ENCODE assay signal across 10 cellular contexts in genomic region chr16:75087040-75087979, GRCh38. TPM values are rescaled to one million over a fixed set of nuclear protein-coding genes. Genes with fewer than 3 reads are reported as not detected.
DNase-seq lines count a peak whose midpoint lies in the region; ATAC-seq and TF ChIP-seq lines count a peak whose summit lies in the region.
"Had no signal": no experiment of that assay in that cellular context is flagged by ENCODE, and none has a peak within 500 bp of the region (broad histone marks: within the 10 kb centered on the region; RNA-seq: fewer than 3 reads in every experiment).

No MANE protein-coding gene starts in this region.

- H3K4me1 Mint-ChIP-seq in activated CD8-positive, alpha-beta T cell treated with anti-CD3 and anti-CD28 coated beads for 36 hours (ENCODE audit: low read depth) = peaks cover 8% of the 10 kb centered on the region

- H3K36me3 ChIP-seq in Peyer's patch (no peaks in the 10 kb centered on the region), smooth muscle cell (ENCODE audit: low read depth) (no peaks in the 10 kb centered on the region)
- H3K36me3 ChIP-seq: ovary had no signal

- no peak overlapping the region for H3K27ac Mint-ChIP-seq in activated CD8-positive, alpha-beta T cell treated with anti-CD3 and anti-CD28 coated beads for 36 hours

- no peaks in the 10 kb centered on the region for H3K27me3 Mint-ChIP-seq in activated CD8-positive, alpha-beta T cell treated with anti-CD3 and anti-CD28 coated beads for 36 hours

- ATAC-seq in foreskin keratinocyte = peak; percentile 60
- no peak for ATAC-seq in activated CD8-positive, alpha-beta T cell treated with anti-CD3 and anti-CD28 coated beads for 36 hours

- 53% methylated on average over 13 of the region's 13 CpGs for WGBS in smooth muscle cell (ENCODE audit: low lambda C conversion rate)

- no peaks in the 10 kb centered on the region for H3F3A ChIP-seq in smooth muscle cell (ENCODE audit: low read depth)

- CTCF ChIA-PET in activated CD8-positive, alpha-beta T cell treated with anti-CD3 and anti-CD28 coated beads for 36 hours (lab: Charles Lee) = no interaction called here

- no peaks in the 10 kb centered on the region for H3K9me3 Mint-ChIP-seq in activated CD8-positive, alpha-beta T cell treated with anti-CD3 and anti-CD28 coated beads for 36 hours

- in situ Hi-C loops in KBM-7 (cut with MboI; ENCODE audit: low pct_unique_long_range_greater_than_20kb, low sequenced_read_pairs) = no loop called here

- peak; percentile 92 for DNase-seq in KBM-7
- DNase-seq in Peyer's patch = no peak
- DNase-seq in foreskin keratinocyte = no peak
- no peak for DNase-seq in smooth muscle cell (lab: John Stamatoyannopoulos, UW; ENCODE audit: unreplicated experiment)
- no peak for DNase-seq in activated CD8-positive, alpha-beta T cell treated with anti-CD3 and anti-CD28 coated beads for 36 hours
- DNase-seq in activated CD8-positive, alpha-beta memory T cell treated with anti-CD3 and anti-CD28 coated beads, Interleukin-2, amount 50 U/mL, for 48 hours = no peak
- DNase-seq in CD1c-positive myeloid dendritic cell (ENCODE audit: extremely low spot score) = no peak
- DNase-seq in islet precursor cell = no peak

- peaks cover 36% of the 10 kb centered on the region for H3K79me2 ChIP-seq in smooth muscle cell (ENCODE audit: low read depth)

- H3K27ac ChIP-seq in Peyer's patch (peak overlapping the region in 3 of 4 donors; percentile 4 to 56 (median 55)), foreskin keratinocyte (no peak overlapping the region), smooth muscle cell (ENCODE audit: low read depth) (no peak overlapping the region)

- peaks cover 99% of the 10 kb centered on the region for H4K20me1 ChIP-seq in smooth muscle cell (ENCODE audit: low read depth)

- no peak for TF ChIP-seq CTCF in Peyer's patch (IDR thresholded peaks at IDR 0.05)
- peak; percentile 34 for TF ChIP-seq CTCF in foreskin keratinocyte (conservative IDR thresholded peaks at IDR 0.05)
- TF ChIP-seq CTCF in smooth muscle cell (IDR thresholded peaks at IDR 0.05; ENCODE audit: borderline replicate concordance, insufficient read depth, poor library complexity, severe bottlenecking) = no peak
- TF ChIP-seq CTCF in activated CD8-positive, alpha-beta T cell treated with anti-CD3 and anti-CD28 coated beads for 36 hours (IDR thresholded peaks at IDR 0.05) = no peak

- H3K4me3 Mint-ChIP-seq in activated CD8-positive, alpha-beta T cell treated with anti-CD3 and anti-CD28 coated beads for 36 hours = no peak overlapping the region

- H3K4me2 ChIP-seq in smooth muscle cell = peak overlapping the region; percentile 15

- POLR2A ChIA-PET in activated CD8-positive, alpha-beta T cell treated with anti-CD3 and anti-CD28 coated beads for 36 hours (lab: Charles Lee) = interaction anchor here (0.7 to 1.2 kb wide), 2 partner anchors 13 to 513 kb away, joined by 3 to 4 read pairs; no protein-coding TSS in a partner anchor

- no peaks in the 10 kb centered on the region for H3K27me3 ChIP-seq in Peyer's patch
- no peaks in the 10 kb centered on the region for H3K27me3 ChIP-seq in foreskin keratinocyte
- no peaks in the 10 kb centered on the region for H3K27me3 ChIP-seq in smooth muscle cell (ENCODE audit: low read depth)
- H3K27me3 ChIP-seq: ovary had no signal

- H3K4me3 ChIP-seq in Peyer's patch (no peak overlapping the region), smooth muscle cell (no peak overlapping the region)
- H3K4me3 ChIP-seq: ovary had no signal

- H2AFZ ChIP-seq in smooth muscle cell (ENCODE audit: low read depth) = no peak overlapping the region

- intact Hi-C loops in activated CD8-positive, alpha-beta T cell treated with anti-CD3 and anti-CD28 coated beads for 36 hours (cut with micrococcal nuclease) = no loop called here

- no peak for TF ChIP-seq POLR2A in Peyer's patch (IDR thresholded peaks at IDR 0.05)

- H3K9me3 ChIP-seq in Peyer's patch = no peaks in the 10 kb centered on the region
- H3K9me3 ChIP-seq in smooth muscle cell (replicated peaks; ENCODE audit: low read depth) = no peaks in the 10 kb centered on the region
- H3K9me3 ChIP-seq: ovary had no signal

- no peak overlapping the region for H3K9ac ChIP-seq in smooth muscle cell (ENCODE audit: low read depth)

- no peaks in the 10 kb centered on the region for H3K36me3 Mint-ChIP-seq in activated CD8-positive, alpha-beta T cell treated with anti-CD3 and anti-CD28 coated beads for 36 hours (ENCODE audit: low read depth)

- H3K4me1 ChIP-seq in Peyer's patch (peaks cover 0 to 20% (median 0%) of the 10 kb centered on the region in 4 donors), foreskin keratinocyte (no peaks in the 10 kb centered on the region), smooth muscle cell (ENCODE audit: low read depth) (peaks cover 4% of the 10 kb centered on the region)

RNA-seq across cellular contexts. Expression of gene LDHD, which starts 29.3 kb away (rescaled TPM):
- 10 to 100 TPM in 3 of 4 donors, 1 to 10 TPM in 1; 2.5 to 37.0 (median 22.4) TPM for total RNA-seq in Peyer's patch
- 0.48 and 0.49 TPM in 2 replicates for total RNA-seq in foreskin keratinocyte
- 0.45 and 0.50 TPM in 2 replicates for polyA plus RNA-seq in foreskin keratinocyte
- 0.67 and 0.85 TPM in 2 replicates for total RNA-seq in smooth muscle cell
- 1.2 and 1.5 TPM in 2 replicates for polyA plus RNA-seq in smooth muscle cell
- not detected for total RNA-seq in activated CD8-positive, alpha-beta T cell treated with anti-CD3 and anti-CD28 coated beads for 36 hours
- total RNA-seq: activated CD8-positive, alpha-beta memory T cell treated with anti-CD3 and anti-CD28 coated beads for 36 hours had no signal

Comparison
In these comparisons a context has a peak if more than half of its experiments do, and no peak if none do; other contexts are left out.
1. H3K27ac ChIP-seq: peak in Peyer's patch (3 of 4); none in foreskin keratinocyte (single experiment) and smooth muscle cell (single experiment).